Comparison of ENCODE assay signal across 1 cellular context in genomic region chr5:54007822-54008777, GRCh38.
TF ChIP-seq lines count a peak whose summit lies in the region.

No MANE protein-coding gene starts in this region.

TF ChIP-seq in HepG2, 621 proteins besides CTCF, POLR2A, EP300 and RAD21 (continued from another document and continues in another):
- TF ChIP-seq, protein P1, sequence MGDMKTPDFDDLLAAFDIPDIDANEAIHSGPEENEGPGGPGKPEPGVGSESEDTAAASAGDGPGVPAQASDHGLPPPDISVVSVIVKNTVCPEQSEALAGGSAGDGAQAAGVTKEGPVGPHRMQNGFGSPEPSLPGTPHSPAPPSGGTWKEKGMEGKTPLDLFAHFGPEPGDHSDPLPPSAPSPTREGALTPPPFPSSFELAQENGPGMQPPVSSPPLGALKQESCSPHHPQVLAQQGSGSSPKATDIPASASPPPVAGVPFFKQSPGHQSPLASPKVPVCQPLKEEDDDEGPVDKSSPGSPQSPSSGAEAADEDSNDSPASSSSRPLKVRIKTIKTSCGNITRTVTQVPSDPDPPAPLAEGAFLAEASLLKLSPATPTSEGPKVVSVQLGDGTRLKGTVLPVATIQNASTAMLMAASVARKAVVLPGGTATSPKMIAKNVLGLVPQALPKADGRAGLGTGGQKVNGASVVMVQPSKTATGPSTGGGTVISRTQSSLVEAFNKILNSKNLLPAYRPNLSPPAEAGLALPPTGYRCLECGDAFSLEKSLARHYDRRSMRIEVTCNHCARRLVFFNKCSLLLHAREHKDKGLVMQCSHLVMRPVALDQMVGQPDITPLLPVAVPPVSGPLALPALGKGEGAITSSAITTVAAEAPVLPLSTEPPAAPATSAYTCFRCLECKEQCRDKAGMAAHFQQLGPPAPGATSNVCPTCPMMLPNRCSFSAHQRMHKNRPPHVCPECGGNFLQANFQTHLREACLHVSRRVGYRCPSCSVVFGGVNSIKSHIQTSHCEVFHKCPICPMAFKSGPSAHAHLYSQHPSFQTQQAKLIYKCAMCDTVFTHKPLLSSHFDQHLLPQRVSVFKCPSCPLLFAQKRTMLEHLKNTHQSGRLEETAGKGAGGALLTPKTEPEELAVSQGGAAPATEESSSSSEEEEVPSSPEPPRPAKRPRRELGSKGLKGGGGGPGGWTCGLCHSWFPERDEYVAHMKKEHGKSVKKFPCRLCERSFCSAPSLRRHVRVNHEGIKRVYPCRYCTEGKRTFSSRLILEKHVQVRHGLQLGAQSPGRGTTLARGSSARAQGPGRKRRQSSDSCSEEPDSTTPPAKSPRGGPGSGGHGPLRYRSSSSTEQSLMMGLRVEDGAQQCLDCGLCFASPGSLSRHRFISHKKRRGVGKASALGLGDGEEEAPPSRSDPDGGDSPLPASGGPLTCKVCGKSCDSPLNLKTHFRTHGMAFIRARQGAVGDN (CRISPR knock-in tag; IDR thresholded peaks at IDR 0.05) = no peak
- TF ChIP-seq HES4 (CRISPR knock-in tag; IDR thresholded peaks at IDR 0.05; ENCODE audit: borderline replicate concordance) = no peak
- no peak for TF ChIP-seq ZNF737 (CRISPR knock-in tag; IDR thresholded peaks at IDR 0.05; ENCODE audit: borderline replicate concordance)
- no peak for TF ChIP-seq PRMT3 (CRISPR knock-in tag; IDR thresholded peaks at IDR 0.05; ENCODE audit: borderline replicate concordance, low read depth)
- no peak for TF ChIP-seq ZNF484 (CRISPR knock-in tag; IDR thresholded peaks at IDR 0.05; ENCODE audit: borderline replicate concordance, low read depth)
- no peak for TF ChIP-seq ZNF589 (CRISPR knock-in tag; conservative IDR thresholded peaks at IDR 0.05)
- no peak for TF ChIP-seq ZFY (CRISPR knock-in tag; IDR thresholded peaks at IDR 0.05)
- TF ChIP-seq FUBP1 (CRISPR knock-in tag; IDR thresholded peaks at IDR 0.05; ENCODE audit: borderline replicate concordance) = no peak
- TF ChIP-seq ZNF17 (CRISPR knock-in tag; IDR thresholded peaks at IDR 0.05) = no peak
- no peak for TF ChIP-seq KLF6 (CRISPR knock-in tag; IDR thresholded peaks at IDR 0.05)
- no peak for TF ChIP-seq ETV6 (CRISPR knock-in tag; conservative IDR thresholded peaks at IDR 0.05)
- TF ChIP-seq HMG20A (CRISPR knock-in tag; IDR thresholded peaks at IDR 0.05; ENCODE audit: borderline replicate concordance) = peak; percentile 71; the same call in 1 of the 2 replicates
- no peak for TF ChIP-seq ATF4 (CRISPR knock-in tag; IDR thresholded peaks at IDR 0.05)
- no peak for TF ChIP-seq ZMYM2 (CRISPR knock-in tag; IDR thresholded peaks at IDR 0.05)
- TF ChIP-seq ATF3 (CRISPR knock-in tag; IDR thresholded peaks at IDR 0.05) = no peak
- no peak for TF ChIP-seq ISL2 (CRISPR knock-in tag; IDR thresholded peaks at IDR 0.05)
- TF ChIP-seq ARID2 (CRISPR knock-in tag; IDR thresholded peaks at IDR 0.05; ENCODE audit: borderline replicate concordance) = no peak
- no peak for TF ChIP-seq ZNF891 (CRISPR knock-in tag; IDR thresholded peaks at IDR 0.05)
- TF ChIP-seq ZNF644 (CRISPR knock-in tag; IDR thresholded peaks at IDR 0.05; ENCODE audit: low read depth) = 0 out of 2 replicates have a peak, but pooled peaks have one; percentile 18
- no peak for TF ChIP-seq ETS1 (CRISPR knock-in tag; IDR thresholded peaks at IDR 0.05)
- TF ChIP-seq NCOA1 (CRISPR knock-in tag; IDR thresholded peaks at IDR 0.05) = no peak
- TF ChIP-seq ZNF253 (CRISPR knock-in tag; IDR thresholded peaks at IDR 0.05; ENCODE audit: borderline replicate concordance) = no peak
- TF ChIP-seq, protein P2, sequence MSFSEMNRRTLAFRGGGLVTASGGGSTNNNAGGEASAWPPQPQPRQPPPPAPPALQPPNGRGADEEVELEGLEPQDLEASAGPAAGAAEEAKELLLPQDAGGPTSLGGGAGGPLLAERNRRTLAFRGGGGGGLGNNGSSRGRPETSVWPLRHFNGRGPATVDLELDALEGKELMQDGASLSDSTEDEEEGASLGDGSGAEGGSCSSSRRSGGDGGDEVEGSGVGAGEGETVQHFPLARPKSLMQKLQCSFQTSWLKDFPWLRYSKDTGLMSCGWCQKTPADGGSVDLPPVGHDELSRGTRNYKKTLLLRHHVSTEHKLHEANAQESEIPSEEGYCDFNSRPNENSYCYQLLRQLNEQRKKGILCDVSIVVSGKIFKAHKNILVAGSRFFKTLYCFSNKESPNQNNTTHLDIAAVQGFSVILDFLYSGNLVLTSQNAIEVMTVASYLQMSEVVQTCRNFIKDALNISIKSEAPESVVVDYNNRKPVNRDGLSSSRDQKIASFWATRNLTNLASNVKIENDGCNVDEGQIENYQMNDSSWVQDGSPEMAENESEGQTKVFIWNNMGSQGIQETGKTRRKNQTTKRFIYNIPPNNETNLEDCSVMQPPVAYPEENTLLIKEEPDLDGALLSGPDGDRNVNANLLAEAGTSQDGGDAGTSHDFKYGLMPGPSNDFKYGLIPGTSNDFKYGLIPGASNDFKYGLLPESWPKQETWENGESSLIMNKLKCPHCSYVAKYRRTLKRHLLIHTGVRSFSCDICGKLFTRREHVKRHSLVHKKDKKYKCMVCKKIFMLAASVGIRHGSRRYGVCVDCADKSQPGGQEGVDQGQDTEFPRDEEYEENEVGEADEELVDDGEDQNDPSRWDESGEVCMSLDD (CRISPR knock-in tag; IDR thresholded peaks at IDR 0.05; ENCODE audit: borderline replicate concordance) = no peak
- peak; percentile 98 for TF ChIP-seq FOXA3 (CRISPR knock-in tag; IDR thresholded peaks at IDR 0.05)
- TF ChIP-seq STAG1 (CRISPR knock-in tag; IDR thresholded peaks at IDR 0.05) = no peak
- no peak for TF ChIP-seq HNRNPL (IDR thresholded peaks at IDR 0.05; ENCODE audit: low read depth, low read length)
- no peak for TF ChIP-seq BRD4 (CRISPR knock-in tag; IDR thresholded peaks at IDR 0.05)
- TF ChIP-seq, protein P3, sequence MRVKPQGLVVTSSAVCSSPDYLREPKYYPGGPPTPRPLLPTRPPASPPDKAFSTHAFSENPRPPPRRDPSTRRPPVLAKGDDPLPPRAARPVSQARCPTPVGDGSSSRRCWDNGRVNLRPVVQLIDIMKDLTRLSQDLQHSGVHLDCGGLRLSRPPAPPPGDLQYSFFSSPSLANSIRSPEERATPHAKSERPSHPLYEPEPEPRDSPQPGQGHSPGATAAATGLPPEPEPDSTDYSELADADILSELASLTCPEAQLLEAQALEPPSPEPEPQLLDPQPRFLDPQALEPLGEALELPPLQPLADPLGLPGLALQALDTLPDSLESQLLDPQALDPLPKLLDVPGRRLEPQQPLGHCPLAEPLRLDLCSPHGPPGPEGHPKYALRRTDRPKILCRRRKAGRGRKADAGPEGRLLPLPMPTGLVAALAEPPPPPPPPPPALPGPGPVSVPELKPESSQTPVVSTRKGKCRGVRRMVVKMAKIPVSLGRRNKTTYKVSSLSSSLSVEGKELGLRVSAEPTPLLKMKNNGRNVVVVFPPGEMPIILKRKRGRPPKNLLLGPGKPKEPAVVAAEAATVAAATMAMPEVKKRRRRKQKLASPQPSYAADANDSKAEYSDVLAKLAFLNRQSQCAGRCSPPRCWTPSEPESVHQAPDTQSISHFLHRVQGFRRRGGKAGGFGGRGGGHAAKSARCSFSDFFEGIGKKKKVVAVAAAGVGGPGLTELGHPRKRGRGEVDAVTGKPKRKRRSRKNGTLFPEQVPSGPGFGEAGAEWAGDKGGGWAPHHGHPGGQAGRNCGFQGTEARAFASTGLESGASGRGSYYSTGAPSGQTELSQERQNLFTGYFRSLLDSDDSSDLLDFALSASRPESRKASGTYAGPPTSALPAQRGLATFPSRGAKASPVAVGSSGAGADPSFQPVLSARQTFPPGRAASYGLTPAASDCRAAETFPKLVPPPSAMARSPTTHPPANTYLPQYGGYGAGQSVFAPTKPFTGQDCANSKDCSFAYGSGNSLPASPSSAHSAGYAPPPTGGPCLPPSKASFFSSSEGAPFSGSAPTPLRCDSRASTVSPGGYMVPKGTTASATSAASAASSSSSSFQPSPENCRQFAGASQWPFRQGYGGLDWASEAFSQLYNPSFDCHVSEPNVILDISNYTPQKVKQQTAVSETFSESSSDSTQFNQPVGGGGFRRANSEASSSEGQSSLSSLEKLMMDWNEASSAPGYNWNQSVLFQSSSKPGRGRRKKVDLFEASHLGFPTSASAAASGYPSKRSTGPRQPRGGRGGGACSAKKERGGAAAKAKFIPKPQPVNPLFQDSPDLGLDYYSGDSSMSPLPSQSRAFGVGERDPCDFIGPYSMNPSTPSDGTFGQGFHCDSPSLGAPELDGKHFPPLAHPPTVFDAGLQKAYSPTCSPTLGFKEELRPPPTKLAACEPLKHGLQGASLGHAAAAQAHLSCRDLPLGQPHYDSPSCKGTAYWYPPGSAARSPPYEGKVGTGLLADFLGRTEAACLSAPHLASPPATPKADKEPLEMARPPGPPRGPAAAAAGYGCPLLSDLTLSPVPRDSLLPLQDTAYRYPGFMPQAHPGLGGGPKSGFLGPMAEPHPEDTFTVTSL (CRISPR knock-in tag; IDR thresholded peaks at IDR 0.05; ENCODE audit: borderline replicate concordance) = peak; percentile 94
- TF ChIP-seq SRSF1 (optimal IDR thresholded peaks at IDR 0.05; ENCODE audit: low read depth, low read length) = no peak
- no peak for TF ChIP-seq SATB2 (CRISPR knock-in tag; IDR thresholded peaks at IDR 0.05)
- TF ChIP-seq ZNF33A (CRISPR knock-in tag; IDR thresholded peaks at IDR 0.05; ENCODE audit: borderline replicate concordance) = no peak
- no peak for TF ChIP-seq TIGD3 (CRISPR knock-in tag; IDR thresholded peaks at IDR 0.05; ENCODE audit: borderline replicate concordance)
- TF ChIP-seq ZNF614 (CRISPR knock-in tag; IDR thresholded peaks at IDR 0.05; ENCODE audit: borderline replicate concordance) = no peak
- TF ChIP-seq JDP2 (CRISPR knock-in tag; IDR thresholded peaks at IDR 0.05; ENCODE audit: borderline replicate concordance) = no peak
- peak; percentile 77 for TF ChIP-seq FOXK1 (CRISPR knock-in tag; IDR thresholded peaks at IDR 0.05; ENCODE audit: borderline replicate concordance, low read depth)
- no peak for TF ChIP-seq ZNF512B (CRISPR knock-in tag; IDR thresholded peaks at IDR 0.05; ENCODE audit: borderline replicate concordance)
- TF ChIP-seq KDM4B (CRISPR knock-in tag; IDR thresholded peaks at IDR 0.05) = no peak
- no peak for TF ChIP-seq FOXM1 (CRISPR knock-in tag; IDR thresholded peaks at IDR 0.05)
- TF ChIP-seq ZNF777 (CRISPR knock-in tag; IDR thresholded peaks at IDR 0.05) = no peak
- no peak for TF ChIP-seq ZBTB1 (CRISPR knock-in tag; IDR thresholded peaks at IDR 0.05; ENCODE audit: borderline replicate concordance)
